In the genomic region with DNA sequence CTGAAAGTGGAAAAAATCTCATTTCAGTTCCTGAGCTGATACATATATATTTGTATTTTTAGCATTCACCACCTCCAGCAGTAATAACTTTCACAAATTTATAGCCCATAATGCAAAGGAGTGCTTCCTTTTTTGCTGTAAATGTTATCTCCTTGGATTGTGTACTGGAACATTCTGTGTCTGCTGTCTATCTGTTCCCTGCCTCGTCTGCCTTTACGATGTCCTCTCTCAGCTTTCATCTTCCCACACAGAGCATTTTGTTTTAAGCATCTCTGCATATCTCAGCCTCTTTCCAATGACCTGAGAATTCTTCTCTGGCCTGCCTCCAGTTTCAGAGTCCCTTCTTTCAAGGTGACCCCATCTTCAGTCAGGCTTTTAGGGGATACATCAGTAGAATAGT, we compare ENCODE assay signal across 31 cellular contexts. TPM values are rescaled to one million over a fixed set of nuclear protein-coding genes. Genes with fewer than 3 reads are reported as not detected.
"Had no signal": no experiment of that assay in that cellular context is flagged by ENCODE, and none has a peak within 500 bp of the region (broad histone marks: within the 10 kb centered on the region; RNA-seq: fewer than 3 reads in every experiment).

No MANE protein-coding gene starts in this region.

- H3K27ac ChIP-seq: brain microvascular endothelial cell, coronary artery, dorsolateral prefrontal cortex, esophagus muscularis mucosa, gastroesophageal sphincter, heart right ventricle, WERI-Rb-1 had no signal

- H3K4me1 ChIP-seq: esophagus muscularis mucosa, gastroesophageal sphincter, heart right ventricle had no signal

- H3K36me3 Mint-ChIP-seq: activated CD4-positive, alpha-beta memory T cell treated with anti-CD3 and anti-CD28 coated beads for 36 hours; activated naive CD4-positive, alpha-beta T cell treated with anti-CD3 and anti-CD28 coated beads, Interleukin-2, amount 10 ng/mL, durations not matched to agents 7 days and 5 days; activated naive CD8-positive, alpha-beta T cell had no signal

- H3K4me3 ChIP-seq: coronary artery, dorsolateral prefrontal cortex, esophagus muscularis mucosa, gastroesophageal sphincter, heart right ventricle had no signal

- H3K27ac Mint-ChIP-seq: activated CD4-positive, alpha-beta memory T cell treated with anti-CD3 and anti-CD28 coated beads for 36 hours; activated CD4-positive, alpha-beta T cell treated with anti-CD3 and anti-CD28 coated beads for 36 hours; activated CD4-positive, alpha-beta T cell treated with anti-CD3 and anti-CD28 coated beads, Interleukin-2, amount 10 ng/mL, durations not matched to agents 24 days and 14 days; activated naive CD4-positive, alpha-beta T cell treated with anti-CD3 and anti-CD28 coated beads, Interleukin-2, amount 10 ng/mL, durations not matched to agents 7 days and 5 days; activated naive CD8-positive, alpha-beta T cell; activated T-cell treated with anti-CD3 and anti-CD28 coated beads, Interleukin-2, amount 50 U/mL, for 24 hours; activated T-cell treated with anti-CD3 and anti-CD28 coated beads, Interleukin-2, amount 50 U/mL, for 72 hours; dendritic cell treated with granulocyte-macrophage colony-stimulating factor and Interleukin-4, amounts not matched to agents 40 ng/mL and 50 ng/mL, for 4 days; T-helper 17 cell; T-helper 2 cell treated with Interferon-gamma antibody and Interleukin-4, amounts not matched to agents 5 μg/mL and 100 μg/mL, for 36 hours had no signal

- H3K4me3 Mint-ChIP-seq: activated CD4-positive, alpha-beta memory T cell treated with anti-CD3 and anti-CD28 coated beads for 36 hours; activated CD4-positive, alpha-beta T cell treated with anti-CD3 and anti-CD28 coated beads for 36 hours; activated CD4-positive, alpha-beta T cell treated with anti-CD3 and anti-CD28 coated beads, Interleukin-2, amount 10 ng/mL, durations not matched to agents 24 days and 14 days; activated naive CD4-positive, alpha-beta T cell treated with anti-CD3 and anti-CD28 coated beads, Interleukin-2, amount 10 ng/mL, durations not matched to agents 7 days and 5 days; activated naive CD8-positive, alpha-beta T cell; activated T-cell treated with anti-CD3 and anti-CD28 coated beads, Interleukin-2, amount 50 U/mL, for 24 hours; activated T-cell treated with anti-CD3 and anti-CD28 coated beads, Interleukin-2, amount 50 U/mL, for 72 hours; central memory CD8-positive, alpha-beta T cell; dendritic cell treated with granulocyte-macrophage colony-stimulating factor and Interleukin-4, amounts not matched to agents 40 ng/mL and 50 ng/mL, for 4 days; T-helper 17 cell; T-helper 2 cell treated with Interferon-gamma antibody and Interleukin-4, amounts not matched to agents 5 μg/mL and 100 μg/mL, for 36 hours had no signal

- H3K9me3 Mint-ChIP-seq: activated CD4-positive, alpha-beta T cell treated with anti-CD3 and anti-CD28 coated beads, Interleukin-2, amount 10 ng/mL, durations not matched to agents 24 days and 14 days; activated naive CD4-positive, alpha-beta T cell treated with anti-CD3 and anti-CD28 coated beads, Interleukin-2, amount 10 ng/mL, durations not matched to agents 7 days and 5 days; activated T-cell treated with anti-CD3 and anti-CD28 coated beads, Interleukin-2, amount 50 U/mL, for 72 hours; central memory CD8-positive, alpha-beta T cell; dendritic cell treated with granulocyte-macrophage colony-stimulating factor and Interleukin-4, amounts not matched to agents 40 ng/mL and 50 ng/mL, for 4 days; T-helper 2 cell treated with Interferon-gamma antibody and Interleukin-4, amounts not matched to agents 5 μg/mL and 100 μg/mL, for 36 hours had no signal

- H3K27me3 Mint-ChIP-seq: activated CD4-positive, alpha-beta T cell treated with anti-CD3 and anti-CD28 coated beads for 36 hours; activated naive CD4-positive, alpha-beta T cell treated with anti-CD3 and anti-CD28 coated beads, Interleukin-2, amount 10 ng/mL, durations not matched to agents 7 days and 5 days; dendritic cell treated with granulocyte-macrophage colony-stimulating factor and Interleukin-4, amounts not matched to agents 40 ng/mL and 50 ng/mL, for 4 days; T-helper 17 cell had no signal

- H3K36me3 ChIP-seq: brain microvascular endothelial cell, esophagus muscularis mucosa, gastroesophageal sphincter, heart right ventricle had no signal

- H3K27me3 ChIP-seq: brain microvascular endothelial cell, esophagus muscularis mucosa, gastroesophageal sphincter, heart right ventricle had no signal

- DNase-seq: activated CD4-positive, alpha-beta memory T cell treated with anti-CD3 and anti-CD28 coated beads for 36 hours; activated CD4-positive, alpha-beta T cell treated with anti-CD3 and anti-CD28 coated beads for 36 hours; activated CD4-positive, alpha-beta T cell treated with anti-CD3 and anti-CD28 coated beads, Interleukin-2, amount 10 ng/mL, durations not matched to agents 24 days and 14 days; activated CD4-positive, CD25-positive, alpha-beta regulatory T cell; activated CD4-positive, CD25-positive, alpha-beta regulatory T cell treated with anti-CD3 and anti-CD28 coated beads, Interleukin-2, amount 50 U/mL, for 72 hours; activated CD8-positive, alpha-beta memory T cell treated with anti-CD3 and anti-CD28 coated beads, Interleukin-2, amount 50 U/mL, for 48 hours; activated gamma-delta T cell; activated naive CD4-positive, alpha-beta T cell; activated naive CD4-positive, alpha-beta T cell treated with anti-CD3 and anti-CD28 coated beads, Interleukin-2, amount 10 ng/mL, durations not matched to agents 7 days and 5 days; activated T-cell treated with anti-CD3 and anti-CD28 coated beads for 4 hours; activated T-cell treated with anti-CD3 and anti-CD28 coated beads, Interleukin-2, amount 50 U/mL, for 24 hours; activated T-cell treated with anti-CD3 and anti-CD28 coated beads, Interleukin-2, amount 50 U/mL, for 72 hours; amniotic stem cell; anterior cingulate cortex; brain microvascular endothelial cell; dorsolateral prefrontal cortex; effector memory CD4-positive, alpha-beta T cell; erythroblast; foreskin melanocyte; heart right ventricle; T-helper 1 cell; T-helper 17 cell; T1000; WERI-Rb-1 had no signal

- H3K9me3 ChIP-seq: esophagus muscularis mucosa, gastroesophageal sphincter had no signal

- H3K4me1 Mint-ChIP-seq: activated CD4-positive, alpha-beta T cell treated with anti-CD3 and anti-CD28 coated beads for 36 hours; activated CD4-positive, alpha-beta T cell treated with anti-CD3 and anti-CD28 coated beads, Interleukin-2, amount 10 ng/mL, durations not matched to agents 24 days and 14 days; activated naive CD4-positive, alpha-beta T cell treated with anti-CD3 and anti-CD28 coated beads, Interleukin-2, amount 10 ng/mL, durations not matched to agents 7 days and 5 days; central memory CD8-positive, alpha-beta T cell; T-helper 17 cell had no signal

RNA-seq across cellular contexts. Expression of a gene that starts 43.1 kb away (rescaled TPM):
- total RNA-seq: activated CD4-positive, alpha-beta memory T cell treated with anti-CD3 and anti-CD28 coated beads for 36 hours; activated CD4-positive, alpha-beta T cell treated with anti-CD3 and anti-CD28 coated beads for 36 hours; activated CD4-positive, alpha-beta T cell treated with anti-CD3 and anti-CD28 coated beads, Interleukin-2, amount 10 ng/mL, durations not matched to agents 24 days and 14 days; activated T-cell treated with anti-CD3 and anti-CD28 coated beads, Interleukin-2, amount 50 U/mL, for 72 hours; T-helper 17 cell had no signal
